14 cellular contexts compared by ENCODE assay signal in the genomic region with DNA sequence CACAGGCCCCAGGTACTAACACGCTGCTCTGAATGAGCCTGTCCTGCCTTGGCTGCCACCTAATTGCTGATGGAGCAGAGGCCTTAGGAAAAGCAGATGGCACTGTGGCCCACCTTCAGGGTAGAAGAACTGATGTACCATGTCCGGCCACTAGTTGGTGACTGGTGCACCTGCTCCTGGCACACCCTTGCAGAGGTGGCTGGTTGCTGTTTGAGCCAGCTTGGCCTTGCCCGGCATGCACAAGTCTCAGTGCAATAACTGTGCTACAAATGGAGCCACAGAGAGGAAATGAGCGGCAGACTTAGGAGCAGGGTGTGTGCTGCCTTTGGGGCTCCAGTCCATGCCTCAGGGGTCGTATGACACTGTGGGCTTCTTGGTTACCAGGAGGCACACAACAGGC. TPM values are rescaled to one million over a fixed set of nuclear protein-coding genes. Genes with fewer than 3 reads are reported as not detected.
"Had no signal": no experiment of that assay in that cellular context is flagged by ENCODE, and none has a peak within 500 bp of the region (broad histone marks: within the 10 kb centered on the region; RNA-seq: fewer than 3 reads in every experiment).

No MANE protein-coding gene starts in this region.

RNA-seq across cellular contexts. Expression of a gene that starts 54.4 kb away (rescaled TPM):
- total RNA-seq: activated CD4-positive, alpha-beta memory T cell treated with anti-CD3 and anti-CD28 coated beads, Interleukin-2, amount 10 ng/mL, durations not matched to agents 7 days and 5 days; activated CD4-positive, alpha-beta T cell treated with anti-CD3 and anti-CD28 coated beads for 36 hours; activated CD4-positive, alpha-beta T cell treated with anti-CD3 and anti-CD28 coated beads, Interleukin-2, amount 10 ng/mL, durations not matched to agents 7 days and 5 days; activated CD8-positive, alpha-beta memory T cell treated with anti-CD3 and anti-CD28 coated beads, Interleukin-2, amount 10 ng/mL, durations not matched to agents 7 days and 5 days; activated CD8-positive, alpha-beta T cell treated with anti-CD3 and anti-CD28 coated beads, Interleukin-2, amount 10 ng/mL, durations not matched to agents 7 days and 5 days; activated naive CD8-positive, alpha-beta T cell treated with anti-CD3 and anti-CD28 coated beads, Interleukin-2, amount 10 ng/mL, durations not matched to agents 7 days and 5 days; activated T-helper 2 cell treated with anti-CD3 and anti-CD28 coated beads, Interferon-gamma antibody, Interleukin-2, Interleukin-4, amounts not matched to agents 10 μg/mL and 5 μg/mL and 100 μg/mL, durations not matched to agents 14 hours and 24 hours and 36 hours; ascending aorta; bronchial epithelial cell; T-cell; T-helper 1 cell treated with Interleukin-12 subunit alpha and Interleukin-12 subunit beta and Interleukin-4 antibody, amounts not matched to agents 30 ng/mL and 1 ng/mL, for 36 hours; T-helper 17 cell; T-helper 2 cell treated with Interferon-gamma antibody and Interleukin-4, amounts not matched to agents 100 ng/mL and 5 ng/mL, for 36 hours had no signal
- polyA plus RNA-seq: adipose tissue had no signal
